Comparison of ENCODE assay signal across 20 cellular contexts in the genomic region with DNA sequence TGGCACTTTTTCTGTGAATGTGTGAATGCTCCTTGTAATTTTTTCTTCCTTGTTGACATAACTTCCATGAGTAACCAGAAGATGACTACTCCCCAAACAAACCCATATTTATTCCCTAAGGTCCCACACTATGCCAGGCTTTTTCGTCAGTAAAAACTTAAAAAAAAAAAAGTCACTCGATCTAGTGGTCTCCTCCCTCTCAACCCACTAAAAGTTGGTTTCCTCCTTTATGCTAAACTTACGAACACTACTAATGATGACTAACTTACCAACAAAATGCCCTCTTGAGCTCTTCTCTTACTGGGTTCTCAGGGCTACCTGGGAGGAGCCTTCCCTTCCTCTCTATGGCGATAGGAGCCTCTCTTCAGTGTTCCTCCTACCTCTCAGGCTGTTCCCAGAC. TPM values are rescaled to one million over a fixed set of nuclear protein-coding genes. Genes with fewer than 3 reads are reported as not detected.
DNase-seq lines count a peak whose midpoint lies in the region; ATAC-seq, FAIRE-seq and TF ChIP-seq lines count a peak whose summit lies in the region.
"Had no signal": no experiment of that assay in that cellular context is flagged by ENCODE, and none has a peak within 500 bp of the region (broad histone marks: within the 10 kb centered on the region; RNA-seq: fewer than 3 reads in every experiment).

No MANE protein-coding gene starts in this region.

- in situ Hi-C loops in gastrocnemius medialis (cut with MboI; ENCODE audit: low sequenced_read_pairs in 4 of 4): no loop called here

- ATAC-seq in A549: peak; percentile 88 to 89
- no peak for ATAC-seq in gastrocnemius medialis
- ATAC-seq in WTC11: no peak
- ATAC-seq: activated CD8-positive, alpha-beta memory T cell treated with anti-CD3 and anti-CD28 coated beads, Interleukin-2, amount 10 ng/mL, durations not matched to agents 7 days and 5 days had no signal

- peaks cover 21% of the 10 kb centered on the region for H3K36me3 Mint-ChIP-seq in Calu3 (ENCODE audit: insufficient read depth, unreplicated experiment)
- H3K36me3 Mint-ChIP-seq in WTC11: no peaks in the 10 kb centered on the region

- BruUV-seq in Calu3 (replicated peaks; lab: Mats Ljungman, UMichigan): no TSS peak

- H3K4me2 ChIP-seq in A549: peak overlapping the region; percentile 77

- H3K4me3 Mint-ChIP-seq in Calu3 (ENCODE audit: low read depth, unreplicated experiment) (peak overlapping the region; percentile 34), WTC11 (no peak overlapping the region)
- H3K4me3 Mint-ChIP-seq: activated CD8-positive, alpha-beta memory T cell treated with anti-CD3 and anti-CD28 coated beads, Interleukin-2, amount 10 ng/mL, durations not matched to agents 7 days and 5 days; endodermal cell; mesothelial cell of epicardium had no signal

- no peaks in the 10 kb centered on the region for H3K9me3 Mint-ChIP-seq in Calu3 (ENCODE audit: low read depth, unreplicated experiment)
- H3K9me3 Mint-ChIP-seq in WTC11: no peaks in the 10 kb centered on the region
- H3K9me3 Mint-ChIP-seq: endodermal cell, mesothelial cell of epicardium had no signal

- H3K4me3 ChIP-seq in A549 (no peak overlapping the region), SJSA1 (no peak overlapping the region), fibroblast of villous mesenchyme (ENCODE audit: low read depth, low read length) (no peak overlapping the region), gastrocnemius medialis (no peak overlapping the region)
- H3K4me3 ChIP-seq: SJCRH30, uterus had no signal

- no peak for FAIRE-seq in A549 (lab: Jason Lieb, UNC)
- FAIRE-seq: islet of Langerhans had no signal

- H3K36me3 ChIP-seq in SJSA1 (0 out of 2 replicates have a peak, but pooled peaks cover 3% of the 10 kb centered on the region), gastrocnemius medialis (no peaks in the 10 kb centered on the region)
- H3K36me3 ChIP-seq: BE2C, neutrophil, uterus had no signal

- 8% methylated on average over 4 of the region's 4 CpGs for WGBS in A549 (ENCODE audit: missing lambda C conversion rate)

- H3K4me1 Mint-ChIP-seq in Calu3 (ENCODE audit: low read depth, unreplicated experiment) (peaks cover 51% of the 10 kb centered on the region), WTC11 (peaks cover 8% of the 10 kb centered on the region; the same call in 1 of the 2 replicates)
- H3K4me1 Mint-ChIP-seq: mesothelial cell of epicardium had no signal

- H3K27me3 Mint-ChIP-seq in Calu3 (ENCODE audit: unreplicated experiment) (no peaks in the 10 kb centered on the region), WTC11 (ENCODE audit: low read depth) (no peaks in the 10 kb centered on the region)
- H3K27me3 Mint-ChIP-seq: activated CD8-positive, alpha-beta memory T cell treated with anti-CD3 and anti-CD28 coated beads, Interleukin-2, amount 10 ng/mL, durations not matched to agents 7 days and 5 days had no signal

- CTCF ChIA-PET in A549 (lab: Yijun Ruan, JAX): interaction anchor here (1.0 to 6.0 kb wide), 2 partner anchors 11 to 18 kb away, joined by 3 to 20 read pairs; partner anchors contain the start of gene ACVR1
- CTCF ChIA-PET in Calu3 (lab: Charles Lee): no interaction called here
- CTCF ChIA-PET in WTC11 (lab: Charles Lee): no interaction called here

- H3K27ac ChIP-seq in A549: peak overlapping the region; percentile 55 to 75
- H3K27ac ChIP-seq in SJSA1: peak overlapping the region; percentile 31
- peak overlapping the region in 1 of 4 donors; percentile 42 for H3K27ac ChIP-seq in gastrocnemius medialis
- H3K27ac ChIP-seq: neutrophil, SJCRH30, uterus had no signal

- no peak for TF ChIP-seq CTCF in A549 (IDR thresholded peaks at IDR 0.05)
- no peak for TF ChIP-seq CTCF in Calu3 (IDR thresholded peaks at IDR 0.05; ENCODE audit: unreplicated experiment)
- TF ChIP-seq CTCF in fibroblast of villous mesenchyme (IDR thresholded peaks at IDR 0.05; ENCODE audit: insufficient read depth, low read depth, low read length): no peak
- no peak for TF ChIP-seq CTCF in gastrocnemius medialis (IDR thresholded peaks at IDR 0.05 in 4 of 5, conservative IDR thresholded peaks at IDR 0.05 in 1 of 5)
- no peak for TF ChIP-seq CTCF in WTC11 (IDR thresholded peaks at IDR 0.05)

- no peak for TF ChIP-seq EP300 in A549 (IDR thresholded peaks at IDR 0.05)

- H3K27me3 ChIP-seq in SJSA1 (replicated peaks) (no peaks in the 10 kb centered on the region), gastrocnemius medialis (no peaks in the 10 kb centered on the region)
- H3K27me3 ChIP-seq: BE2C, neutrophil, SJCRH30, uterus had no signal

- H3K4me1 ChIP-seq in A549 (peaks cover 43% of the 10 kb centered on the region), SJSA1 (replicated peaks) (peaks cover 25% of the 10 kb centered on the region), gastrocnemius medialis (peaks cover 13 to 23% of the 10 kb centered on the region in 2 donors)
- H3K4me1 ChIP-seq: BE2C, SJCRH30, uterus had no signal

- TF ChIP-seq POLR2A in A549 (IDR thresholded peaks at IDR 0.05; ENCODE audit: low read length) (no peak), gastrocnemius medialis (IDR thresholded peaks at IDR 0.05) (no peak)

- POLR2A ChIA-PET in A549 (lab: Yijun Ruan, JAX): interaction anchor here (0.6 kb wide), 1 partner anchor 282 kb away, joined by 12 read pairs; no protein-coding TSS in a partner anchor
- POLR2A ChIA-PET in WTC11 (lab: Charles Lee): no interaction called here

- no peaks in the 10 kb centered on the region for H3K9me3 ChIP-seq in A549
- no peaks in the 10 kb centered on the region for H3K9me3 ChIP-seq in SJSA1 (replicated peaks)
- H3K9me3 ChIP-seq in gastrocnemius medialis: no peaks in the 10 kb centered on the region
- H3K9me3 ChIP-seq: BE2C, neutrophil, SJCRH30, uterus had no signal

- H3K27ac Mint-ChIP-seq in Calu3 (ENCODE audit: unreplicated experiment) (peak overlapping the region; percentile 85), WTC11 (no peak overlapping the region)
- H3K27ac Mint-ChIP-seq: activated CD8-positive, alpha-beta memory T cell treated with anti-CD3 and anti-CD28 coated beads, Interleukin-2, amount 10 ng/mL, durations not matched to agents 7 days and 5 days; endodermal cell; mesothelial cell of epicardium had no signal

- intact Hi-C loops in Calu3 (cut with micrococcal nuclease; ENCODE audit: unreplicated experiment) (no loop called here), gastrocnemius medialis (cut with DNase I; ENCODE audit: low total_unique reads) (no loop called here)

- TF ChIP-seq RAD21 in A549 (conservative IDR thresholded peaks at IDR 0.05 in 1 of 2, IDR thresholded peaks at IDR 0.05 in 1 of 2): no peak

- DNase-seq in A549 (ENCODE audit: low read depth in 1 of 2, low spot score in 1 of 2) (peak in 1 of 2 experiments; percentile 68), Calu3 (no peak), SJSA1 (ENCODE audit: low read depth in 1 of 2, low spot score in 2 of 2) (peak in 1 of 2 experiments; percentile 29), fibroblast of villous mesenchyme (ENCODE audit: low read depth) (peak; percentile 45), NCI-H524 treated with DMSO at 0.1 percent for 48 hours (lab: John Stamatoyannopoulos, UW) (no peak), gastrocnemius medialis (no peak), NCI-H2196 treated with DMSO at 0.1 percent for 48 hours (lab: John Stamatoyannopoulos, UW; ENCODE audit: unreplicated experiment) (no peak), WTC11 (ENCODE audit: low spot score) (no peak)
- DNase-seq: activated CD8-positive, alpha-beta memory T cell treated with anti-CD3 and anti-CD28 coated beads, Interleukin-2, amount 10 ng/mL, durations not matched to agents 7 days and 5 days; activated naive CD4-positive, alpha-beta T cell treated with anti-CD3 and anti-CD28 coated beads, Interleukin-2, amount 50 U/mL, for 16 hours; BE2C; caudate nucleus; DMS79; endodermal cell; SJCRH30; stimulated activated naive CD4-positive, alpha-beta T cell; uterus had no signal

TF ChIP-seq in A549, 52 proteins besides CTCF, POLR2A, EP300 and RAD21 (continues in another document):
- no peak for TF ChIP-seq RCOR1 (IDR thresholded peaks at IDR 0.05; ENCODE audit: low read depth, low read length)
- TF ChIP-seq ZSCAN20 (CRISPR knock-in tag; IDR thresholded peaks at IDR 0.05): no peak
- TF ChIP-seq, protein P1, sequence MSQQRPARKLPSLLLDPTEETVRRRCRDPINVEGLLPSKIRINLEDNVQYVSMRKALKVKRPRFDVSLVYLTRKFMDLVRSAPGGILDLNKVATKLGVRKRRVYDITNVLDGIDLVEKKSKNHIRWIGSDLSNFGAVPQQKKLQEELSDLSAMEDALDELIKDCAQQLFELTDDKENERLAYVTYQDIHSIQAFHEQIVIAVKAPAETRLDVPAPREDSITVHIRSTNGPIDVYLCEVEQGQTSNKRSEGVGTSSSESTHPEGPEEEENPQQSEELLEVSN (IDR thresholded peaks at IDR 0.05; ENCODE audit: borderline replicate concordance, low read depth): no peak
- TF ChIP-seq, protein P2, sequence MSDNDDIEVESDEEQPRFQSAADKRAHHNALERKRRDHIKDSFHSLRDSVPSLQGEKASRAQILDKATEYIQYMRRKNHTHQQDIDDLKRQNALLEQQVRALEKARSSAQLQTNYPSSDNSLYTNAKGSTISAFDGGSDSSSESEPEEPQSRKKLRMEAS (IDR thresholded peaks at IDR 0.05): no peak
- TF ChIP-seq RARB (CRISPR knock-in tag; IDR thresholded peaks at IDR 0.05): no peak

TF ChIP-seq in WTC11, 78 proteins besides CTCF, POLR2A, EP300 and RAD21 (continues in another document):
- TF ChIP-seq ZNF219 (CRISPR knock-in tag; IDR thresholded peaks at IDR 0.05; ENCODE audit: borderline replicate concordance): no peak
- TF ChIP-seq KAT7 (CRISPR knock-in tag; IDR thresholded peaks at IDR 0.05; ENCODE audit: borderline replicate concordance): no peak
- TF ChIP-seq, protein P3, sequence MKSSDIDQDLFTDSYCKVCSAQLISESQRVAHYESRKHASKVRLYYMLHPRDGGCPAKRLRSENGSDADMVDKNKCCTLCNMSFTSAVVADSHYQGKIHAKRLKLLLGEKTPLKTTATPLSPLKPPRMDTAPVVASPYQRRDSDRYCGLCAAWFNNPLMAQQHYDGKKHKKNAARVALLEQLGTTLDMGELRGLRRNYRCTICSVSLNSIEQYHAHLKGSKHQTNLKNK (CRISPR knock-in tag; IDR thresholded peaks at IDR 0.05): no peak

RNA-seq across cellular contexts. Expression of gene ACVR1, which starts 18.2 kb away (rescaled TPM):
- polyA plus RNA-seq in A549 (2011; rRNA removed): 21.6 and 33.6 TPM in 2 replicates
- polyA plus RNA-seq in A549 (2012; cell fraction: cytosol; rRNA removed): 10.9 and 12.0 TPM in 2 replicates
- 12.6 and 13.9 TPM in 2 replicates for polyA plus RNA-seq in A549 (2012; cell fraction: nucleus; rRNA removed)
- polyA plus RNA-seq in A549 (2017; fragmentation: RNase III; extraction: RNeasy Plus Mini Kit Qiagen cat#74134 plus additional on column Dnase treatment): 14.0 to 16.5 TPM (median 14.6 TPM) in 3 replicates
- polyA minus RNA-seq in A549 (2011; rRNA and poly(A)+ RNA removed): 22.5 and 23.0 TPM in 2 replicates
- total RNA-seq in Calu3 (2022): 62.0 and 71.3 TPM in 2 replicates
- total RNA-seq in SJSA1 (2014; rRNA removed; shearing (Covaris generic)): 12.2 and 16.6 TPM in 2 replicates
- total RNA-seq in fibroblast of villous mesenchyme: 38.7 and 44.9 TPM in 2 replicates
- 10 to 100 TPM; 10.8 to 18.4 (median 12.2) TPM for total RNA-seq in gastrocnemius medialis
- total RNA-seq in WTC11 (2021): 16.8 to 20.2 TPM (median 19.2 TPM) in 3 replicates

Comparison
In these comparisons a context has a peak if more than half of its experiments do, and no peak if none do; other contexts are left out.
1. ATAC-seq: peak in A549 (2 of 2); none in gastrocnemius medialis (0 of 2) and WTC11 (single experiment).